Comparison of ENCODE assay signal across 1 cellular context in genomic region chr19:28553005-28553404, GRCh38.
TF ChIP-seq lines count a peak whose summit lies in the region.

No MANE protein-coding gene starts in this region.

TF ChIP-seq in K562, 482 proteins besides CTCF, POLR2A, EP300 and RAD21 (continued from another document and continues in another):
- TF ChIP-seq DACH1 (IDR thresholded peaks at IDR 0.05; ENCODE audit: partially characterized antibody) (no peak), TCF15 (CRISPR knock-in tag; IDR thresholded peaks at IDR 0.05) (0 out of 2 replicates have a peak, but pooled peaks have one; percentile 24), ZNF395 (CRISPR knock-in tag; IDR thresholded peaks at IDR 0.05) (peak; percentile 84), MECOM (CRISPR knock-in tag; IDR thresholded peaks at IDR 0.05) (0 out of 2 replicates have a peak, but pooled peaks have one; percentile 39), ZNF511 (CRISPR knock-in tag; IDR thresholded peaks at IDR 0.05) (no peak), RREB1 (CRISPR knock-in tag; IDR thresholded peaks at IDR 0.05) (peak; percentile 74; the same call in 1 of the 2 replicates), ZSCAN32 (CRISPR knock-in tag; IDR thresholded peaks at IDR 0.05) (0 out of 2 replicates have a peak, but pooled peaks have one; percentile 25), PHB2 (IDR thresholded peaks at IDR 0.05; ENCODE audit: low read depth) (no peak), SRSF3 (IDR thresholded peaks at IDR 0.05; ENCODE audit: insufficient read depth, low read length) (no peak), HOXB6 (CRISPR knock-in tag; IDR thresholded peaks at IDR 0.05; ENCODE audit: borderline replicate concordance) (no peak), ZNF592 (IDR thresholded peaks at IDR 0.05) (peak; percentile 98), BRF1 (IDR thresholded peaks at IDR 0.05; ENCODE audit: borderline replicate concordance, extremely low read depth, insufficient read length) (no peak), LEF1 (IDR thresholded peaks at IDR 0.05) (no peak), ZNF707 (CRISPR knock-in tag; conservative IDR thresholded peaks at IDR 0.05) (0 out of 2 replicates have a peak, but pooled peaks have one; percentile 22), ZBTB5 (IDR thresholded peaks at IDR 0.05) (no peak), GMEB1 (CRISPR knock-in tag; IDR thresholded peaks at IDR 0.05) (peak; percentile 29; the same call in 1 of the 2 replicates), CBX1 (IDR thresholded peaks at IDR 0.05; ENCODE audit: low read depth) (0 out of 2 replicates have a peak, but pooled peaks have one; percentile 37), KLF6 (CRISPR knock-in tag; IDR thresholded peaks at IDR 0.05; ENCODE audit: borderline replicate concordance) (0 out of 2 replicates have a peak, but pooled peaks have one; percentile 66), JUND (IDR thresholded peaks at IDR 0.05; ENCODE audit: borderline replicate concordance, low read depth, low read length) (peak; percentile 97), JUND (tag; IDR thresholded peaks at IDR 0.05; ENCODE audit: borderline replicate concordance, low read depth, low read length) (peak; percentile 97), MTA3 (IDR thresholded peaks at IDR 0.05; ENCODE audit: borderline replicate concordance) (no peak), CLOCK (CRISPR knock-in tag; IDR thresholded peaks at IDR 0.05; ENCODE audit: borderline replicate concordance) (peak; percentile 45; the same call in 1 of the 2 replicates), ARID3B (CRISPR knock-in tag; IDR thresholded peaks at IDR 0.05; ENCODE audit: borderline replicate concordance) (peak; percentile 56; the same call in 1 of the 2 replicates), ZNF197 (CRISPR knock-in tag; IDR thresholded peaks at IDR 0.05; ENCODE audit: low read depth) (no peak), IRF2 (CRISPR knock-in tag; IDR thresholded peaks at IDR 0.05) (no peak), SMAD4 (CRISPR knock-in tag; conservative IDR thresholded peaks at IDR 0.05) (peak; percentile 93), RHOXF2B (CRISPR knock-in tag; conservative IDR thresholded peaks at IDR 0.05) (no peak), ARID2 (IDR thresholded peaks at IDR 0.05) (no peak), POLR2AphosphoS2 (IDR thresholded peaks at IDR 0.05; ENCODE audit: low read length) (no peak), DNMT1 (IDR thresholded peaks at IDR 0.05) (no peak), ZZZ3 (IDR thresholded peaks at IDR 0.05) (no peak), SLC30A9 (CRISPR knock-in tag; IDR thresholded peaks at IDR 0.05) (no peak), NR2C2 (CRISPR knock-in tag; IDR thresholded peaks at IDR 0.05) (no peak), NR2C2 (tag; IDR thresholded peaks at IDR 0.05) (peak; percentile 70), SRSF9 (IDR thresholded peaks at IDR 0.05; ENCODE audit: borderline replicate concordance, low read depth, low read length) (no peak), ZEB2 (IDR thresholded peaks at IDR 0.05) (no peak), NFXL1 (CRISPR knock-in tag; IDR thresholded peaks at IDR 0.05) (peak; percentile 68; the same call in 1 of the 2 replicates)
